1 cellular context compared by ENCODE assay signal in genomic region chr5:76175821-76176403, GRCh38.
TF ChIP-seq lines count a peak whose summit lies in the region.

No MANE protein-coding gene starts in this region.

TF ChIP-seq in HepG2, 621 proteins besides CTCF, POLR2A, EP300 and RAD21 (continued from another document):
- TF ChIP-seq ZNF318 (CRISPR knock-in tag; IDR thresholded peaks at IDR 0.05) = no peak
- no peak for TF ChIP-seq HOXA5 (CRISPR knock-in tag; IDR thresholded peaks at IDR 0.05)
- TF ChIP-seq ZFP41 (CRISPR knock-in tag; IDR thresholded peaks at IDR 0.05; ENCODE audit: borderline replicate concordance) = no peak
- no peak for TF ChIP-seq ZNF333 (CRISPR knock-in tag; IDR thresholded peaks at IDR 0.05; ENCODE audit: borderline replicate concordance)
- no peak for TF ChIP-seq ZNF75D (CRISPR knock-in tag; IDR thresholded peaks at IDR 0.05; ENCODE audit: borderline replicate concordance)
- TF ChIP-seq ZFY (CRISPR knock-in tag; IDR thresholded peaks at IDR 0.05) = no peak
- no peak for TF ChIP-seq NCOR1 (IDR thresholded peaks at IDR 0.05; ENCODE audit: borderline replicate concordance, low read length)
- TF ChIP-seq HNF4A (CRISPR knock-in tag; IDR thresholded peaks at IDR 0.05) = no peak
- TF ChIP-seq ZSCAN20 (CRISPR knock-in tag; IDR thresholded peaks at IDR 0.05; ENCODE audit: borderline replicate concordance) = no peak
- no peak for TF ChIP-seq THYN1 (CRISPR knock-in tag; IDR thresholded peaks at IDR 0.05; ENCODE audit: borderline replicate concordance, low read depth)
- TF ChIP-seq SOX6 (IDR thresholded peaks at IDR 0.05) = no peak
- TF ChIP-seq SOX6 (CRISPR knock-in tag; IDR thresholded peaks at IDR 0.05) = no peak
- no peak for TF ChIP-seq ERF (CRISPR knock-in tag; IDR thresholded peaks at IDR 0.05)
- TF ChIP-seq KDM6A (CRISPR knock-in tag; IDR thresholded peaks at IDR 0.05; ENCODE audit: low read depth) = no peak
- no peak for TF ChIP-seq DMTF1 (CRISPR knock-in tag; IDR thresholded peaks at IDR 0.05)
